In the genomic region with DNA sequence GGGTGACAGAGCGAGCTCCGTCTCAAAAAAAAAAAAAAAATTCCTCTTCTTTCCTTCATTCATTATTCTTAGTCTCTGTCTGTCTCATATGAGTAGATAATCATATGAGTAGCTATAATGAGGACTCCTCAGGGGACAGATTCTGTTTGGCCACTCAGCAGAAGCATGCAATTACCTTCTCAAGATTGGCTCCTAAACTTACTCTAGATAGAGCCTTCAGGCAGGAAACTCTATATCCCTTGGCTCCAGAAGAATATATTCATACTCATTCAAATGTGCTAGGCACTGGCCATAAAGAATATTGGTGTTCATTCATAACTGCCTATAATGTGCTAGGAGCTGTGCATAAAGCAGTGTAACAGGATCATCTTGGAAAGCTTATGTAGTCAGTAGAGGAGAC, we compare ENCODE assay signal across 1 cellular context.
TF ChIP-seq lines count a peak whose summit lies in the region.

No MANE protein-coding gene starts in this region.

TF ChIP-seq in HepG2, 621 proteins besides CTCF, POLR2A, EP300 and RAD21:
- TF ChIP-seq BRF2 (CRISPR knock-in tag; IDR thresholded peaks at IDR 0.05) (no peak), POLR2AphosphoS5 (IDR thresholded peaks at IDR 0.05; ENCODE audit: low read depth, low read length) (peak; percentile 39; the same call in 1 of the 2 replicates), RBM22 (optimal IDR thresholded peaks at IDR 0.05; ENCODE audit: low read length) (peak; percentile 87), YY1 (IDR thresholded peaks at IDR 0.05; ENCODE audit: insufficient read depth, insufficient replicate concordance, low read depth, low read length) (no peak), ZSCAN9 (CRISPR knock-in tag; IDR thresholded peaks at IDR 0.05; ENCODE audit: borderline replicate concordance) (no peak), SRSF1 (optimal IDR thresholded peaks at IDR 0.05; ENCODE audit: low read depth, low read length) (no peak), GZF1 (CRISPR knock-in tag; IDR thresholded peaks at IDR 0.05) (no peak), CSRNP1 (CRISPR knock-in tag; IDR thresholded peaks at IDR 0.05) (no peak)
- TF ChIP-seq, protein P1, sequence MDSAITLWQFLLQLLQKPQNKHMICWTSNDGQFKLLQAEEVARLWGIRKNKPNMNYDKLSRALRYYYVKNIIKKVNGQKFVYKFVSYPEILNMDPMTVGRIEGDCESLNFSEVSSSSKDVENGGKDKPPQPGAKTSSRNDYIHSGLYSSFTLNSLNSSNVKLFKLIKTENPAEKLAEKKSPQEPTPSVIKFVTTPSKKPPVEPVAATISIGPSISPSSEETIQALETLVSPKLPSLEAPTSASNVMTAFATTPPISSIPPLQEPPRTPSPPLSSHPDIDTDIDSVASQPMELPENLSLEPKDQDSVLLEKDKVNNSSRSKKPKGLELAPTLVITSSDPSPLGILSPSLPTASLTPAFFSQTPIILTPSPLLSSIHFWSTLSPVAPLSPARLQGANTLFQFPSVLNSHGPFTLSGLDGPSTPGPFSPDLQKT (CRISPR knock-in tag; IDR thresholded peaks at IDR 0.05; ENCODE audit: borderline replicate concordance), result no peak
